9 cellular contexts compared by ENCODE assay signal in the genomic region with DNA sequence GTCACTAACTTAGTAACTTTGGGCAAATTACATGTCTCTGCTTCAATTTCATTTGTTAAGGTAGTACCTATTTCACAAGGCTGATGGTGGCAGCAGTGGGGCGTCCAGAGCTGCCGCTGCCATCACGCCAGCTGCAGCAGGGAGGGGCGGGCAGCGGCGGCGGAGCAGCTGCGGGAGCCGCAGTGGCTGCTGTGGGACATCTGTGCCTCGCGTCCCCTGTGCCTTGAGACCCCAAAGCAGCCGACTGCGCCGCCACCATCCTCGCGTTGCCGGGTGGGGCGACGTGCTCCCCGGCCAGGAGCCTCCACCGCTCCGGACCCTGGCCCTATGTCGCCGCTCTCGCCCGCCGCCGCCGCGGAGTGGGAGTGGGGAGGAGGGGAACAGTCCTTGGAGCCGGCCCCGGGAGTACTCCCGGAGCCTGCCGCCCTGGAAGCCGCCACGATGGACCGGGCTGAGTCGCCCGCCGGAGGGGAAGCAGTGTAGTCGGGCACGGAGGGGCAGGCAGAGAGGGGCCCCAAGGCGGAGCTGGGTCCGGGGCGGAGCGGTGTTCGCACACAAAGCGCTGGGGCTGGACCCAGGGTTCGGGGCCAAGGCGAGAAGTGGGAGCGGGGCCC. TPM values are rescaled to one million over a fixed set of nuclear protein-coding genes. Genes with fewer than 3 reads are reported as not detected.
DNase-seq lines count a peak whose midpoint lies in the region; ATAC-seq and TF ChIP-seq lines count a peak whose summit lies in the region.
"Had no signal": no experiment of that assay in that cellular context is flagged by ENCODE, and none has a peak within 500 bp of the region (broad histone marks: within the 10 kb centered on the region; RNA-seq: fewer than 3 reads in every experiment).

No MANE protein-coding gene starts in this region.

- H3K27me3 Mint-ChIP-seq in activated T-helper 17 cell treated with anti-CD3 and anti-CD28 coated beads, Interleukin-2, amount 50 U/mL, for 72 hours, result peaks cover 3% of the 10 kb centered on the region
- peaks cover 12 to 28% (median 20%) of the 10 kb centered on the region in 3 donors for H3K27me3 Mint-ChIP-seq in naive B cell

- H3K27ac ChIP-seq in stomach smooth muscle (ENCODE audit: low read length), result peak overlapping the region; percentile 96

- H3K4me1 ChIP-seq in stomach smooth muscle (ENCODE audit: control insufficient read depth, insufficient read depth, low read length), result peaks cover 10% of the 10 kb centered on the region

- H3K36me3 Mint-ChIP-seq in activated T-helper 17 cell treated with anti-CD3 and anti-CD28 coated beads, Interleukin-2, amount 50 U/mL, for 72 hours (ENCODE audit: low read depth), result no peaks in the 10 kb centered on the region
- peaks cover 0 to 9% of the 10 kb centered on the region in 2 donors for H3K36me3 Mint-ChIP-seq in naive B cell

- H3K9me3 Mint-ChIP-seq in activated T-helper 17 cell treated with anti-CD3 and anti-CD28 coated beads, Interleukin-2, amount 50 U/mL, for 72 hours, result no peaks in the 10 kb centered on the region
- peaks cover 0 to 8% (median 2%) of the 10 kb centered on the region in 7 donors for H3K9me3 Mint-ChIP-seq in naive B cell

- H3K27me3 ChIP-seq in stomach smooth muscle (ENCODE audit: control insufficient read depth in 1 of 2, insufficient read depth in 2 of 2, low read length in 2 of 2), result no peaks in the 10 kb centered on the region

- H3K9ac ChIP-seq in stomach smooth muscle (ENCODE audit: low read length in 2 of 2), result peak overlapping the region; percentile 90 to 97

- peaks cover 5% of the 10 kb centered on the region for H3K4me1 Mint-ChIP-seq in activated T-helper 17 cell treated with anti-CD3 and anti-CD28 coated beads, Interleukin-2, amount 50 U/mL, for 72 hours
- H3K4me1 Mint-ChIP-seq in naive B cell, result peaks cover 2 to 6% (median 5%) of the 10 kb centered on the region in 3 donors

- ATAC-seq in activated T-helper 17 cell treated with anti-CD3 and anti-CD28 coated beads, Interleukin-2, amount 50 U/mL, for 72 hours (replicated peaks), result peak; percentile 94
- ATAC-seq in naive B cell (ENCODE audit: low read depth in 2 of 2) (peak; percentile 89 to 94), HG03135 (IDR thresholded peaks at IDR 0.05; ENCODE audit: unreplicated experiment) (no peak)

- no peaks in the 10 kb centered on the region for H3K9me3 ChIP-seq in stomach smooth muscle (ENCODE audit: control insufficient read depth in 2 of 2, low read length in 2 of 2)

- H3K4me3 Mint-ChIP-seq in activated T-helper 17 cell treated with anti-CD3 and anti-CD28 coated beads, Interleukin-2, amount 50 U/mL, for 72 hours, result peak overlapping the region; percentile 73
- peak overlapping the region; percentile 74 to 94 (median 83) for H3K4me3 Mint-ChIP-seq in naive B cell

- H3K36me3 ChIP-seq in stomach smooth muscle (ENCODE audit: control insufficient read depth in 2 of 2, insufficient read depth in 2 of 2, low read length in 2 of 2), result peaks cover 14 to 17% of the 10 kb centered on the region in 2 donors

- H3K27ac Mint-ChIP-seq in activated T-helper 17 cell treated with anti-CD3 and anti-CD28 coated beads, Interleukin-2, amount 50 U/mL, for 72 hours, result peak overlapping the region; percentile 27
- H3K27ac Mint-ChIP-seq in naive B cell, result peak overlapping the region in 1 of 6 donors; percentile 81

- TF ChIP-seq CTCF in HFF-Myc (IDR thresholded peaks at IDR 0.05; ENCODE audit: low read depth, low read length, missing control alignments), result peak; percentile 11

- H3K4me3 ChIP-seq in HFF-Myc (replicated peaks; ENCODE audit: low read depth, low read length) (peak overlapping the region; percentile 51), stomach smooth muscle (ENCODE audit: low read length in 2 of 2) (peak overlapping the region; percentile 71 to 92)

- DNase-seq in DMS53 (lab: John Stamatoyannopoulos, UW) (peak; percentile 95), HFF-Myc (ENCODE audit: extremely low read depth, low read depth) (no peak), NOMO-1 treated with DMSO at 0.1 percent for 48 hours (lab: John Stamatoyannopoulos, UW; ENCODE audit: unreplicated experiment) (peak; percentile 73), fibroblast of peridontal ligament (ENCODE audit: extremely low read depth) (peak; percentile 22), naive B cell (peak; percentile 26)

RNA-seq across cellular contexts. Expression of gene A2M, which starts 51.4 kb away (rescaled TPM):
- total RNA-seq in activated T-helper 17 cell treated with anti-CD3 and anti-CD28 coated beads, Interleukin-2, amount 50 U/mL, for 72 hours, result under 1 TPM; 0.26 to 0.28 TPM
- polyA plus RNA-seq in naive B cell (ENCODE audit: low read depth in 6 of 6), result under 1 TPM in 1 of 6 donors, not detected in 5; 0.48 TPM
- total RNA-seq: activated CD8-positive, alpha-beta memory T cell treated with anti-CD3 and anti-CD28 coated beads for 36 hours had no signal
